11 cellular contexts compared by ENCODE assay signal in genomic region chr1:230232352-230232751, GRCh38.
DNase-seq lines count a peak whose midpoint lies in the region; ATAC-seq and TF ChIP-seq lines count a peak whose summit lies in the region.
"Had no signal": no experiment of that assay in that cellular context is flagged by ENCODE, and none has a peak within 500 bp of the region (broad histone marks: within the 10 kb centered on the region; RNA-seq: fewer than 3 reads in every experiment).

No MANE protein-coding gene starts in this region.

- peaks cover 29% of the 10 kb centered on the region for H3K4me1 ChIP-seq in HUES6 (ENCODE audit: control insufficient read depth, insufficient read depth, low read length)
- H3K4me1 ChIP-seq in hepatocyte (ENCODE audit: insufficient read depth) = no peaks in the 10 kb centered on the region
- peaks cover 6 to 30% (median 28%) of the 10 kb centered on the region in 5 donors for H3K4me1 ChIP-seq in subcutaneous abdominal adipose tissue (ENCODE audit: control insufficient read depth in 5 of 5, insufficient read depth in 5 of 5, low read length in 5 of 5)

- 65% methylated on average over 11 of the region's 11 CpGs for WGBS in hepatocyte (ENCODE audit: low lambda C conversion rate, missing lambda C conversion rate)

- peak overlapping the region; percentile 62 for H3K4me2 ChIP-seq in hepatocyte

- H3K27me3 ChIP-seq in HUES6 (ENCODE audit: control insufficient read depth, insufficient read depth, low read length) (no peaks in the 10 kb centered on the region), hepatocyte (no peaks in the 10 kb centered on the region), subcutaneous abdominal adipose tissue (ENCODE audit: control insufficient read depth in 5 of 5, insufficient read depth in 4 of 5, low read length in 5 of 5) (no peaks in the 10 kb centered on the region)

- no peaks in the 10 kb centered on the region for H3K9me3 ChIP-seq in HUES6 (ENCODE audit: control insufficient read depth, insufficient read depth, low read depth, low read length)
- no peaks in the 10 kb centered on the region for H3K9me3 ChIP-seq in hepatocyte (ENCODE audit: low read depth)
- no peaks in the 10 kb centered on the region for H3K9me3 ChIP-seq in subcutaneous abdominal adipose tissue (ENCODE audit: control insufficient read depth in 5 of 5, low read length in 5 of 5)

- no peaks in the 10 kb centered on the region for H3K79me2 ChIP-seq in hepatocyte

- H3K27ac ChIP-seq in HUES6 (ENCODE audit: low read depth, low read length) (no peak overlapping the region), hepatocyte (peak overlapping the region; percentile 79), subcutaneous abdominal adipose tissue (ENCODE audit: low read depth, low read length) (peak overlapping the region; percentile 83)

- H3K36me3 ChIP-seq in HUES6 (ENCODE audit: control insufficient read depth, insufficient read depth, low read length) = no peaks in the 10 kb centered on the region
- no peaks in the 10 kb centered on the region for H3K36me3 ChIP-seq in hepatocyte (replicated peaks; ENCODE audit: insufficient read depth, low read depth)
- peaks cover 1 to 13% (median 12%) of the 10 kb centered on the region in 5 donors for H3K36me3 ChIP-seq in subcutaneous abdominal adipose tissue (ENCODE audit: control insufficient read depth in 5 of 5, insufficient read depth in 5 of 5, low read length in 5 of 5)

- ATAC-seq in HG02571 (IDR thresholded peaks at IDR 0.05; ENCODE audit: unreplicated experiment) = no peak

- no peaks in the 10 kb centered on the region for H3K9me2 ChIP-seq in hepatocyte (replicated peaks; ENCODE audit: insufficient read depth)

- no peaks in the 10 kb centered on the region for H4K20me1 ChIP-seq in hepatocyte (ENCODE audit: insufficient read depth, poor library complexity, severe bottlenecking)

- H2AFZ ChIP-seq in hepatocyte = no peak overlapping the region

- TF ChIP-seq CTCF in hepatocyte (IDR thresholded peaks at IDR 0.05; ENCODE audit: poor library complexity) = no peak

- DNase-seq in NCI-H774 (lab: John Stamatoyannopoulos, UW) (peak; percentile 18), hepatocyte (ENCODE audit: low spot score) (no peak), DMS153 treated with DMSO at 0.1 percent for 48 hours (lab: John Stamatoyannopoulos, UW; ENCODE audit: unreplicated experiment) (no peak), retina (no peak)
- no peak for DNase-seq in activated naive CD4-positive, alpha-beta T cell (lab: John Stamatoyannopoulos, UW)
- DNase-seq: CD4-positive, alpha-beta memory T cell; naive B cell; stimulated activated naive CD8-positive, alpha-beta T cell treated with anti-CD3 and anti-CD28 coated beads, Interleukin-15, Interleukin-2, amounts not matched to agents 100 U/mL and 50 U/mL, for 24 hours had no signal

- peak overlapping the region; percentile 20; the same call in 1 of the 2 replicates for H3K4me3 ChIP-seq in HUES6 (ENCODE audit: low read depth, low read length)
- no peak overlapping the region for H3K4me3 ChIP-seq in hepatocyte
- H3K4me3 ChIP-seq in subcutaneous abdominal adipose tissue (ENCODE audit: low read depth in 1 of 5, low read length in 5 of 5) = peak overlapping the region; percentile 38 to 67 (median 57)

- no peak overlapping the region for H3K9ac ChIP-seq in HUES6 (ENCODE audit: low read length)
- peak overlapping the region; percentile 21 to 79 (median 75) for H3K9ac ChIP-seq in subcutaneous abdominal adipose tissue (ENCODE audit: low read length in 5 of 5)
